Comparison of ENCODE assay signal across 1 cellular context in genomic region chr13:24267283-24267682, GRCh38.
TF ChIP-seq lines count a peak whose summit lies in the region.

No MANE protein-coding gene starts in this region.

TF ChIP-seq in GM23338, 12 proteins besides CTCF, POLR2A, EP300 and RAD21 (continued from another document):
- no peak for TF ChIP-seq ZNF462 (CRISPR knock-in tag; IDR thresholded peaks at IDR 0.05)
- TF ChIP-seq EZH2 (IDR thresholded peaks at IDR 0.05; ENCODE audit: low read depth, unreplicated experiment), result no peak
- no peak for TF ChIP-seq STAT1 (IDR thresholded peaks at IDR 0.05; ENCODE audit: unreplicated experiment)
- TF ChIP-seq ZNF331 (CRISPR knock-in tag; IDR thresholded peaks at IDR 0.05; ENCODE audit: low read depth), result no peak
- no peak for TF ChIP-seq ETS1 (IDR thresholded peaks at IDR 0.05)
